Comparison of ENCODE assay signal across 39 cellular contexts in the genomic region with DNA sequence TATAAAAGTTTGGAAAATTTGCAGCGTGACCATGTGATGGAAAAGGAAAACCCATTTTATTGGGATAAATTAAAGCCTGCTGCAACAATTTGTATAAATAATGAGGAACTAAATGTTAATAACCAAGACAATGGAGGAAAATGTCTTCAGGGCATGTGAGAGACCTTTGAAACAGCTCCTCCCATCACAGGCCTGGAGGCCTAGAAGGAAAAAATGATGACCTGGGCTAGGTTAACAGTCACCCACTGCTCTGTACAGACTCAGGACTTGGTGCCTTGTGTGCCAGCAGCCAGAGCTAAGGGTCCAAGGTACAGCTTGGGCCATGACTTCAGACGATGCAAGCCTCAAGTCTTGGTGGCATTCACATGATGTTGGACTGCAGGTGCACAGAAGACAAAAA. TPM values are rescaled to one million over a fixed set of nuclear protein-coding genes. Genes with fewer than 3 reads are reported as not detected.
"Had no signal": no experiment of that assay in that cellular context is flagged by ENCODE, and none has a peak within 500 bp of the region (broad histone marks: within the 10 kb centered on the region; RNA-seq: fewer than 3 reads in every experiment).

No MANE protein-coding gene starts in this region.

- H3K27me3 ChIP-seq: MG63 had no signal

- H3K4me3 ChIP-seq: MG63 had no signal

- H3K36me3 ChIP-seq: MG63 had no signal

- DNase-seq: Kasumi-1, MG63, MM.1S, MV-4-11, NCI-H1048, NCI-H1092, NCI-H1092 treated with DMSO at 0.1 percent for 48 hours, NCI-H1105, NCI-H1105 treated with DMSO at 0.1 percent for 48 hours, NCI-H1417, NCI-H1417 treated with DMSO at 0.1 percent for 48 hours, NCI-H1436, NCI-H1436 treated with DMSO at 0.1 percent for 48 hours, NCI-H146, NCI-H1694, NCI-H1694 treated with DMSO at 0.1 percent for 48 hours, NCI-H187, NCI-H187 treated with DMSO at 0.1 percent for 48 hours, NCI-H1930, NCI-H2029, NCI-H2029 treated with DMSO at 0.1 percent for 48 hours, NCI-H2081, NCI-H2081 treated with DMSO at 0.1 percent for 48 hours, NCI-H2107, NCI-H2171, NCI-H2171 treated with DMSO at 0.1 percent for 48 hours, NCI-H2227 treated with DMSO at 0.1 percent for 48 hours, NCI-H226, NCI-H345, NCI-H446, NCI-H446 treated with DMSO at 0.1 percent for 48 hours, NCI-H510A, NCI-H510A treated with DMSO at 0.1 percent for 48 hours, NCI-H524, NCI-H524 treated with DMSO at 0.1 percent for 48 hours had no signal

RNA-seq across cellular contexts. Expression of gene UGT3A1, which starts 22.0 kb away (rescaled TPM):
- total RNA-seq: LHCN-M2, M059J, MCF 10A, NCI-H460 had no signal

RNA-seq across cellular contexts. Expression of gene UGT3A2, which starts 53.5 kb away (rescaled TPM):
- total RNA-seq: MCF 10A, NCI-H460 had no signal
